In the genomic region with DNA sequence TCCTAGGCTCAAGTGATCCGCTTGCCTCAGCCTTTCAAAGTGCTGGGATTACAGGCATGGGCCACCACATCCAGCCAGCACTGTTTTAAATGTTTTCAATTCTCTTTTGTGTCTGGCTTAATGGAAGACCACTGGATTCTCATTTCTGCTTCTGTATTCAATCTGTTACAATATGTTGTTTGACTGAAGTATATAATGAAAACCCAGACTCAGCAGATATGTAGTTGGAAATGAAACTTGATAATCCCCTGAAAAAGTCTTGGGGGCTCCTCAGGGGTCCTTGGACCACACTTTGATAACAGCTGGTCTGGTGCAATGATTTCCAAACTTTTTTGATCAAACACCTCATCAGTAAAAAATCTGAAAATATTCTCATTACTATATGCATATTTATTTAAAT, we compare ENCODE assay signal across 22 cellular contexts.
"Had no signal": no experiment of that assay in that cellular context is flagged by ENCODE, and none has a peak within 500 bp of the region (broad histone marks: within the 10 kb centered on the region; RNA-seq: fewer than 3 reads in every experiment).

No MANE protein-coding gene starts in this region.

- H3K4me1 ChIP-seq: neural progenitor cell, parathyroid adenoma, right lobe of liver, thyroid gland had no signal

- DNase-seq: natural killer cell; occipital lobe; ovary; posterior cingulate gyrus; psoas muscle; right cardiac atrium; right lobe of liver; sigmoid colon; small intestine; stimulated activated CD4-positive, alpha-beta T cell treated with anti-CD3 and anti-CD28 coated beads, Interleukin-15, amount 100 ng/mL, for 24 hours; stimulated activated CD4-positive, alpha-beta T cell treated with anti-CD3 and anti-CD28 coated beads, Interleukin-2, amount 100 ng/mL, for 24 hours; stimulated activated CD4-positive, alpha-beta T cell treated with anti-CD3 and anti-CD28 coated beads, Interleukin-2, amount 100 ng/mL, for 48 hours; stimulated activated CD4-positive, alpha-beta T cell treated with anti-CD3 and anti-CD28 coated beads, Interleukin-4, amount 100 ng/mL, for 24 hours; stimulated activated naive B cell treated with anti-CD40 and anti-IgM and Interleukin-4, amounts not matched to agents 10 μg/mL and 1 μg/mL and 100 μg/mL, for 72 hours; stimulated activated naive CD4-positive, alpha-beta T cell treated with Interleukin-2 at 50 U/mL for 16 hours; stomach; thyroid gland; upper lobe of left lung had no signal

- H3K4me3 ChIP-seq: neural progenitor cell, ovary, psoas muscle, right lobe of liver, sigmoid colon, stomach, thoracic aorta, thyroid gland, tibial nerve, upper lobe of left lung had no signal

- H3K36me3 ChIP-seq: neural progenitor cell, ovary, right lobe of liver, thoracic aorta, thyroid gland had no signal

- H3K27me3 ChIP-seq: neural progenitor cell, ovary, right lobe of liver, sigmoid colon, stomach, thyroid gland, tibial nerve, upper lobe of left lung had no signal

- H3K9me3 ChIP-seq: ovary, psoas muscle, right lobe of liver, sigmoid colon, stomach, thoracic aorta, thyroid gland, tibial nerve, upper lobe of left lung had no signal

- H3K27ac ChIP-seq: neural progenitor cell, ovary, parathyroid adenoma, psoas muscle, right lobe of liver, sigmoid colon, stomach, thoracic aorta, thyroid gland, tibial nerve, upper lobe of left lung had no signal
